In the genomic region with DNA sequence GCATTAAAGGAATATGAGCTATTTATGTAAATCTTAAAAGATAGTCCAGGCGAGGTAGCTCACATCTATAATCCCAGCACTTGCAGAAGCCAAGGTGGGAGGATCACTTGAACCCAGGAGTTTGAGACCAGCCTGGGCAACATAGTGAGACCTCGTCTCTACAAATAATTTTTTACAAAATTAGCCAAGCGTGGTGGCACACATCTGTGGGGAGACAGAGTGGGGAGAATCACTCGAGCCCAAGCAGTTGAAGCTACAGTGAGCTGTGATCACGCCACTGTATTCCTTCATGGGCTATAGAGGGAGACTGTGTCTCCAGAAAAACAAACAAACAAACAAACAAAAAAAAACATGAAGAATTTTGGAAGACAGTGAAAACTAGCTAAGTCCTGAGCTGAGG, we compare ENCODE assay signal across 1 cellular context.
TF ChIP-seq lines count a peak whose summit lies in the region.

No MANE protein-coding gene starts in this region.

TF ChIP-seq in GM12878, 131 proteins besides CTCF, POLR2A, EP300 and RAD21:
- no peak for TF ChIP-seq RFX5 (IDR thresholded peaks at IDR 0.05; ENCODE audit: low read depth, low read length)
- peak; percentile 35; the same call in 1 of the 2 replicates for TF ChIP-seq PAX5 (IDR thresholded peaks at IDR 0.05; ENCODE audit: borderline replicate concordance, low read depth, low read length)
TF ChIP-seq in GM12878: peak in this region for 1.
